Comparison of ENCODE assay signal across 13 cellular contexts in the genomic region with DNA sequence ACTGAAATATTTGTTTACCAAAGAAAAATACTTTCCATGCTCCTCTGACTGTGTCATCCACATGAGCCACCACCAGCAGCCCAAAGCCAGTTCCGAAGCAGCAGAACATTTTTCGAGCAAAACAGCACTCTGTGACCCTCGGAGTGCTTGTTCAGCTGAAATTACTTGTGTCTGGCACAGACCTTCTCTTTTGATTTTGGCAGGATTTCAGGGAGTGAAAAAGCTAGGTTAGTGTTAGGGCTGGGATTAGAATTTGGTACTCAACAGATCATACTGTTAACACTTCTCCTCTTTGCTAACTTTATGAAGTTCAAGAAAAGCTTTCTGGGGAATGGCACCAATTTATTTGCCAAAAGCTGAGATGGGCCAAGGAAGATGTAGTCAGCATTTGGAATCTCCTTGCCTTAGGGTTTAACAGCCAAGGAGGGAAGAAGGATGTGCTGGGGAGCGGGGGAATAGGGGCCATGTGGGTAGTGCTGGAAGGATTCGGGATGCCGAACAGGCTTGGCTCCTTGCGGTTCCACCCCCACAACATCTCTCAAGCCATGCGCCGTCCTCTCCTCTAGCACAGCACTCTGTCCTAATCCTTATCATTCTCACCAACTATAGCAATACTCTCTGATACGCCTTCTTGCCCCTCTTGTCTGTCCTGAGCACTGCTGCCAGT. TPM values are rescaled to one million over a fixed set of nuclear protein-coding genes. Genes with fewer than 3 reads are reported as not detected.
DNase-seq lines count a peak whose midpoint lies in the region; ATAC-seq and TF ChIP-seq lines count a peak whose summit lies in the region.
"Had no signal": no experiment of that assay in that cellular context is flagged by ENCODE, and none has a peak within 500 bp of the region (broad histone marks: within the 10 kb centered on the region; RNA-seq: fewer than 3 reads in every experiment).

No MANE protein-coding gene starts in this region.

- peaks cover 4% of the 10 kb centered on the region for H3K4me1 ChIP-seq in body of pancreas
- H3K4me1 ChIP-seq in smooth muscle cell (ENCODE audit: low read depth) = no peaks in the 10 kb centered on the region
- H3K4me1 ChIP-seq: esophagus squamous epithelium had no signal

- WGBS in body of pancreas, 2 donors = 66 to 73% methylated on average over 10 of the region's 10 CpGs
- 73% methylated on average over 10 of the region's 10 CpGs for WGBS in smooth muscle cell (ENCODE audit: low lambda C conversion rate)

- no peaks in the 10 kb centered on the region for H3F3A ChIP-seq in smooth muscle cell (ENCODE audit: low read depth)

- H3K27ac ChIP-seq in body of pancreas (no peak overlapping the region), smooth muscle cell (ENCODE audit: low read depth) (no peak overlapping the region)

- no peaks in the 10 kb centered on the region for H3K9me3 ChIP-seq in body of pancreas
- H3K9me3 ChIP-seq in smooth muscle cell (replicated peaks; ENCODE audit: low read depth) = no peaks in the 10 kb centered on the region
- H3K9me3 ChIP-seq: esophagus squamous epithelium had no signal

- H3K4me3 ChIP-seq in body of pancreas (no peak overlapping the region), smooth muscle cell (no peak overlapping the region)
- H3K4me3 ChIP-seq: esophagus squamous epithelium had no signal

- no peak for TF ChIP-seq POLR2A in body of pancreas (IDR thresholded peaks at IDR 0.05)

- peak; percentile 48 for ATAC-seq in body of pancreas
- no peak for ATAC-seq in HG02973 (IDR thresholded peaks at IDR 0.05; ENCODE audit: unreplicated experiment)
- ATAC-seq in HG03469 (IDR thresholded peaks at IDR 0.05; ENCODE audit: unreplicated experiment) = no peak

- H3K27me3 ChIP-seq in body of pancreas (no peaks in the 10 kb centered on the region), smooth muscle cell (ENCODE audit: low read depth) (no peaks in the 10 kb centered on the region)

- H3K79me2 ChIP-seq in smooth muscle cell (ENCODE audit: low read depth) = no peaks in the 10 kb centered on the region

- H4K20me1 ChIP-seq in smooth muscle cell (ENCODE audit: low read depth) = no peaks in the 10 kb centered on the region

- H3K36me3 ChIP-seq in body of pancreas (replicated peaks in 1 of 2; ENCODE audit: insufficient read depth in 1 of 2, low read depth in 2 of 2) (no peaks in the 10 kb centered on the region), smooth muscle cell (ENCODE audit: low read depth) (no peaks in the 10 kb centered on the region)
- H3K36me3 ChIP-seq: esophagus squamous epithelium had no signal

- intact Hi-C loops in body of pancreas (cut with DNase I) = no loop called here

- TF ChIP-seq CTCF in body of pancreas (IDR thresholded peaks at IDR 0.05) (no peak), smooth muscle cell (IDR thresholded peaks at IDR 0.05; ENCODE audit: borderline replicate concordance, insufficient read depth, poor library complexity, severe bottlenecking) (no peak)

- no peak overlapping the region for H3K4me2 ChIP-seq in smooth muscle cell

- H3K9ac ChIP-seq in smooth muscle cell (ENCODE audit: low read depth) = no peak overlapping the region

- DNase-seq in ELR (ENCODE audit: low read depth) (peak; percentile 33), body of pancreas (peak in 2 of 4 donors; percentile 24 to 27), iris pigment epithelial cell (ENCODE audit: low read depth) (peak; percentile 74), smooth muscle cell (lab: John Stamatoyannopoulos, UW; ENCODE audit: unreplicated experiment) (no peak), nucleus accumbens (lab: John Stamatoyannopoulos, UW) (no peak), NCI-H748 (lab: John Stamatoyannopoulos, UW; ENCODE audit: unreplicated experiment) (no peak)
- DNase-seq: activated naive CD8-positive, alpha-beta T cell treated with anti-CD3 and anti-CD28 coated beads for 36 hours; cortex of kidney; esophagus squamous epithelium; NCI-H1436; NCI-H446 treated with DMSO at 0.1 percent for 48 hours had no signal

- H2AFZ ChIP-seq in smooth muscle cell (ENCODE audit: low read depth) = peak overlapping the region; percentile 24

RNA-seq across cellular contexts. Expression of a gene that starts 55.1 kb away (rescaled TPM):
- 100 to 1,000 TPM in 1 of 2 donors, 10 to 100 TPM in 1; 74.2 to 323 TPM for total RNA-seq in body of pancreas
- total RNA-seq in smooth muscle cell = 260 and 265 TPM in 2 replicates
- 119 and 135 TPM in 2 replicates for polyA plus RNA-seq in smooth muscle cell

Comparison
In these comparisons a context has a peak if more than half of its experiments do, and no peak if none do; other contexts are left out.
1. DNase-seq: peak in ELR (single experiment) and iris pigment epithelial cell (single experiment); none in smooth muscle cell (single experiment), nucleus accumbens (0 of 56) and NCI-H748 (single experiment).